In genomic region chr17:16882926-16883265, GRCh38 we compare ENCODE assay signal across 4 cellular contexts.
DNase-seq lines count a peak whose midpoint lies in the region; TF ChIP-seq lines count a peak whose summit lies in the region.
"Not testable (repeated sequence)": the region's sequence is repeated elsewhere in the genome, so short reads cannot be mapped to it uniquely, and the experiment has no call there.

No MANE protein-coding gene starts in this region.

- intact Hi-C loops in cardiac septum (cut with DNase I): not testable (repeated sequence)

- TF ChIP-seq CTCF in right atrium auricular region (IDR thresholded peaks at IDR 0.05): not testable (repeated sequence)

- H3K27ac ChIP-seq in BLaER1, right atrium auricular region: not testable (repeated sequence)

- H3K36me3 ChIP-seq in BLaER1, right atrium auricular region: not testable (repeated sequence)

- H4K20me1 ChIP-seq in BLaER1: not testable (repeated sequence)

- H3K9me3 ChIP-seq in BLaER1, right atrium auricular region: not testable (repeated sequence)

- H3K4me1 ChIP-seq in BLaER1, right atrium auricular region: not testable (repeated sequence)

- not testable (repeated sequence) for H3K27me3 ChIP-seq in BLaER1, right atrium auricular region

- 0 out of 2 replicates have a peak overlapping the region, but pooled peaks have one; percentile 11 for H3K4me2 ChIP-seq in BLaER1

- not testable (repeated sequence) for H3K4me3 ChIP-seq in BLaER1, right atrium auricular region

- DNase-seq in cardiac septum (ENCODE audit: low spot score) (peak; percentile 53), right atrium auricular region (ENCODE audit: low spot score) (peak; percentile 23), mesenteric fat pad (ENCODE audit: low spot score) (peak; percentile 64)

- not testable (repeated sequence) for H3K9ac ChIP-seq in BLaER1
